In the genomic region with DNA sequence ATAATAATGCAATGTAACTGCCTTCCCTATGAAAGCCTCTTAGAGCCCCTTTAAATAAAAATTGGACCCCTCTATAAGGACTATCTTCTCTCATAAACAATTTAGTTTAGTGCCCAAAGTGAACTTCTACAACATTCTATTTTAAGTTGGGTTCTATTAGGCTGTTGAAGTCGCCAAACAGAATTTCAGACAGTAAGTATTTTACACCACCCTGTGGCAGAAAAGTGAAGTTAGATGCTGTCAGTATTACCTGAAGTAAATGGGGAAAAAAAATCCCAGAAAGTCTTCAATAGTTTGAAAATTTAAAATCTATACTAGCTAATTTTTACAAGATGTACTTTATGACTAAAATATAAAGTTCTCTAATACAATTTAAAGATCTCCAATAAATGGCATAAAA, we compare ENCODE assay signal across 10 cellular contexts. TPM values are rescaled to one million over a fixed set of nuclear protein-coding genes. Genes with fewer than 3 reads are reported as not detected.
DNase-seq lines count a peak whose midpoint lies in the region; TF ChIP-seq lines count a peak whose summit lies in the region.
"Had no signal": no experiment of that assay in that cellular context is flagged by ENCODE, and none has a peak within 500 bp of the region (broad histone marks: within the 10 kb centered on the region; RNA-seq: fewer than 3 reads in every experiment).

No MANE protein-coding gene starts in this region.

- H3K27me3 Mint-ChIP-seq in nephron progenitor cell (ENCODE audit: low read depth, poor library complexity), result no peaks in the 10 kb centered on the region

- H3K36me3 Mint-ChIP-seq in nephron progenitor cell (ENCODE audit: low read depth), result peaks cover 20% of the 10 kb centered on the region

- H3K27ac Mint-ChIP-seq in nephron progenitor cell, result no peak overlapping the region

- H3K4me1 Mint-ChIP-seq in nephron progenitor cell, result no peaks in the 10 kb centered on the region

- no peaks in the 10 kb centered on the region for H3K9me3 Mint-ChIP-seq in nephron progenitor cell

- H3K4me3 Mint-ChIP-seq in nephron progenitor cell, result no peak overlapping the region

- peak; percentile 20 for TF ChIP-seq CTCF in nephron progenitor cell (IDR thresholded peaks at IDR 0.05)

- DNase-seq in ELR (ENCODE audit: low read depth) (peak; percentile 32), LHCN-M2 (ENCODE audit: low read depth) (peak; percentile 16), dermis blood vessel endothelial cell (peak; percentile 30), nephron progenitor cell (no peak), NCI-H1694 (lab: John Stamatoyannopoulos, UW) (no peak), activated gamma-delta T cell treated with Interleukin-2 at 50 U/mL for 16 hours (no peak), NCI-H748 treated with DMSO at 0.1 percent for 48 hours (lab: John Stamatoyannopoulos, UW) (no peak), cerebellar nuclear complex (lab: John Stamatoyannopoulos, UW) (no peak)
- DNase-seq: NCI-H226, upper lobe of right lung had no signal

RNA-seq across cellular contexts. Expression of a gene that starts 29.5 kb away (rescaled TPM):
- 18.5 and 18.9 TPM in 2 replicates for total RNA-seq in LHCN-M2 (2014; rRNA removed)
- 6.6 TPM for polyA plus RNA-seq in LHCN-M2 (2012)
- 18.0 and 25.3 TPM in 2 replicates for total RNA-seq in dermis blood vessel endothelial cell

Comparison
In these comparisons a context has a peak if more than half of its experiments do, and no peak if none do; other contexts are left out.
1. DNase-seq: peak in ELR (single experiment), LHCN-M2 (single experiment) and dermis blood vessel endothelial cell (single experiment); none in nephron progenitor cell (single experiment), NCI-H1694 (single experiment), activated gamma-delta T cell treated with Interleukin-2 at 50 U/mL for 16 hours (single experiment), NCI-H748 treated with DMSO at 0.1 percent for 48 hours (single experiment) and cerebellar nuclear complex (0 of 2).